In genomic region chr10:79127151-79127961, GRCh38 we compare ENCODE assay signal across 10 cellular contexts. TPM values are rescaled to one million over a fixed set of nuclear protein-coding genes. Genes with fewer than 3 reads are reported as not detected.
A peak's percentile ranks its signal among the peaks of the same experiment; 100 is the strongest.
DNase-seq lines count a peak whose midpoint lies in the region; ATAC-seq, FAIRE-seq and TF ChIP-seq lines count a peak whose summit lies in the region.
"Had no signal": no experiment of that assay in that cellular context is flagged by ENCODE, and none has a peak within 500 bp of the region (broad histone marks: within the 10 kb centered on the region; RNA-seq: fewer than 3 reads in every experiment).

No MANE protein-coding gene starts in this region.

- H3K27ac ChIP-seq in kidney (ENCODE audit: low read depth in 2 of 2, low read length in 2 of 2) = no peak overlapping the region

- H3K9me3 Mint-ChIP-seq in activated CD8-positive, alpha-beta T cell treated with anti-CD3 and anti-CD28 coated beads for 36 hours = no peaks in the 10 kb centered on the region
- no peaks in the 10 kb centered on the region for H3K9me3 Mint-ChIP-seq in activated CD8-positive, alpha-beta T cell treated with anti-CD3 and anti-CD28 coated beads, Interleukin-2, amount 10 ng/mL, durations not matched to agents 7 days and 5 days (ENCODE audit: insufficient read depth)
- H3K9me3 Mint-ChIP-seq in activated CD4-positive, alpha-beta T cell treated with anti-CD3 and anti-CD28 coated beads, Interleukin-2, amount 10 ng/mL, durations not matched to agents 24 days and 14 days = no peaks in the 10 kb centered on the region

- CTCF ChIA-PET in activated CD8-positive, alpha-beta T cell treated with anti-CD3 and anti-CD28 coated beads for 36 hours (lab: Charles Lee) = no interaction called here
- CTCF ChIA-PET in activated CD8-positive, alpha-beta T cell treated with anti-CD3 and anti-CD28 coated beads, Interleukin-2, amount 10 ng/mL, durations not matched to agents 7 days and 5 days (lab: Charles Lee) = interaction anchor here (1.8 kb wide), 1 partner anchor 68 kb away, joined by 5 read pairs; no protein-coding TSS in a partner anchor

- no peaks in the 10 kb centered on the region for H3K27me3 Mint-ChIP-seq in activated CD8-positive, alpha-beta T cell treated with anti-CD3 and anti-CD28 coated beads for 36 hours
- H3K27me3 Mint-ChIP-seq in activated CD8-positive, alpha-beta T cell treated with anti-CD3 and anti-CD28 coated beads, Interleukin-2, amount 10 ng/mL, durations not matched to agents 7 days and 5 days (ENCODE audit: low read depth) = no peaks in the 10 kb centered on the region
- no peaks in the 10 kb centered on the region for H3K27me3 Mint-ChIP-seq in activated CD4-positive, alpha-beta T cell treated with anti-CD3 and anti-CD28 coated beads, Interleukin-2, amount 10 ng/mL, durations not matched to agents 24 days and 14 days

- no peak for DNase-seq in activated CD8-positive, alpha-beta T cell treated with anti-CD3 and anti-CD28 coated beads for 36 hours
- DNase-seq in activated CD8-positive, alpha-beta T cell treated with anti-CD3 and anti-CD28 coated beads, Interleukin-2, amount 10 ng/mL, durations not matched to agents 7 days and 5 days = no peak
- DNase-seq in UCSD-AML1 (lab: John Stamatoyannopoulos, UW; ENCODE audit: unreplicated experiment) = peak; percentile 55
- peak; percentile 88 for DNase-seq in kidney
- DNase-seq in activated CD4-positive, alpha-beta T cell treated with anti-CD3 and anti-CD28 coated beads, Interleukin-2, amount 10 ng/mL, durations not matched to agents 24 days and 14 days = no peak
- DNase-seq in activated CD4-positive, alpha-beta T cell treated with anti-CD3 and anti-CD28 coated beads, Interleukin-2, amount 50 U/mL, for 48 hours = no peak
- DNase-seq: DND-41, NCI-H1092 had no signal

- no peaks in the 10 kb centered on the region for H3K36me3 Mint-ChIP-seq in activated CD8-positive, alpha-beta T cell treated with anti-CD3 and anti-CD28 coated beads for 36 hours (ENCODE audit: low read depth)
- H3K36me3 Mint-ChIP-seq in activated CD8-positive, alpha-beta T cell treated with anti-CD3 and anti-CD28 coated beads, Interleukin-2, amount 10 ng/mL, durations not matched to agents 7 days and 5 days (ENCODE audit: low read depth) = no peaks in the 10 kb centered on the region
- H3K36me3 Mint-ChIP-seq in activated CD4-positive, alpha-beta T cell treated with anti-CD3 and anti-CD28 coated beads, Interleukin-2, amount 10 ng/mL, durations not matched to agents 24 days and 14 days (ENCODE audit: low read depth) = peaks cover 6% of the 10 kb centered on the region

- POLR2A ChIA-PET in activated CD8-positive, alpha-beta T cell treated with anti-CD3 and anti-CD28 coated beads for 36 hours (lab: Charles Lee) = interaction anchor here (1.4 kb wide), 1 partner anchor 13 kb away, joined by 4 read pairs; no protein-coding TSS in a partner anchor
- POLR2A ChIA-PET in activated CD8-positive, alpha-beta T cell treated with anti-CD3 and anti-CD28 coated beads, Interleukin-2, amount 10 ng/mL, durations not matched to agents 7 days and 5 days (lab: Charles Lee) = interaction anchor here (1.6 kb wide), 1 partner anchor 10 kb away, joined by 4 read pairs; no protein-coding TSS in a partner anchor

- H3K4me1 Mint-ChIP-seq in activated CD8-positive, alpha-beta T cell treated with anti-CD3 and anti-CD28 coated beads for 36 hours (ENCODE audit: low read depth) = no peaks in the 10 kb centered on the region
- H3K4me1 Mint-ChIP-seq in activated CD8-positive, alpha-beta T cell treated with anti-CD3 and anti-CD28 coated beads, Interleukin-2, amount 10 ng/mL, durations not matched to agents 7 days and 5 days (ENCODE audit: low read depth) = peaks cover 15% of the 10 kb centered on the region
- peaks cover 4% of the 10 kb centered on the region for H3K4me1 Mint-ChIP-seq in activated CD4-positive, alpha-beta T cell treated with anti-CD3 and anti-CD28 coated beads, Interleukin-2, amount 10 ng/mL, durations not matched to agents 24 days and 14 days

- H3K4me1 ChIP-seq in kidney (ENCODE audit: control insufficient read depth in 1 of 2, insufficient read depth in 1 of 2, low read depth in 1 of 2, low read length in 2 of 2) = peaks cover 8 to 13% of the 10 kb centered on the region in 2 donors

- H3K36me3 ChIP-seq in kidney (ENCODE audit: control insufficient read depth in 1 of 2, insufficient read depth in 2 of 2, low read length in 2 of 2) = peaks cover 3 to 39% of the 10 kb centered on the region in 2 donors

- intact Hi-C loops in activated CD8-positive, alpha-beta T cell treated with anti-CD3 and anti-CD28 coated beads for 36 hours (cut with micrococcal nuclease) = no loop called here
- intact Hi-C loops in kidney (cut with DNase I) = no loop called here
- intact Hi-C loops in activated CD4-positive, alpha-beta T cell treated with anti-CD3 and anti-CD28 coated beads, Interleukin-2, amount 10 ng/mL, durations not matched to agents 24 days and 14 days (cut with micrococcal nuclease) = no loop called here

- peak; percentile 32 for ATAC-seq in activated CD8-positive, alpha-beta T cell treated with anti-CD3 and anti-CD28 coated beads for 36 hours
- no peak for ATAC-seq in activated CD8-positive, alpha-beta T cell treated with anti-CD3 and anti-CD28 coated beads, Interleukin-2, amount 10 ng/mL, durations not matched to agents 7 days and 5 days
- ATAC-seq in HG03460 (IDR thresholded peaks at IDR 0.05; ENCODE audit: unreplicated experiment) (no peak), GM19023 (IDR thresholded peaks at IDR 0.05; ENCODE audit: unreplicated experiment) (no peak)

- H3K4me3 ChIP-seq in kidney (ENCODE audit: low read length in 2 of 2) = no peak overlapping the region

- no peak overlapping the region for H3K27ac Mint-ChIP-seq in activated CD8-positive, alpha-beta T cell treated with anti-CD3 and anti-CD28 coated beads for 36 hours
- H3K27ac Mint-ChIP-seq in activated CD8-positive, alpha-beta T cell treated with anti-CD3 and anti-CD28 coated beads, Interleukin-2, amount 10 ng/mL, durations not matched to agents 7 days and 5 days = no peak overlapping the region
- H3K27ac Mint-ChIP-seq in activated CD4-positive, alpha-beta T cell treated with anti-CD3 and anti-CD28 coated beads, Interleukin-2, amount 10 ng/mL, durations not matched to agents 24 days and 14 days = no peak overlapping the region

- no peak overlapping the region for H3K9ac ChIP-seq in kidney (ENCODE audit: low read length in 2 of 2)

- H3K9me3 ChIP-seq in kidney (ENCODE audit: control insufficient read depth in 1 of 2, low read length in 2 of 2) = no peaks in the 10 kb centered on the region

- H3K4me3 Mint-ChIP-seq in activated CD8-positive, alpha-beta T cell treated with anti-CD3 and anti-CD28 coated beads for 36 hours = no peak overlapping the region
- no peak overlapping the region for H3K4me3 Mint-ChIP-seq in activated CD8-positive, alpha-beta T cell treated with anti-CD3 and anti-CD28 coated beads, Interleukin-2, amount 10 ng/mL, durations not matched to agents 7 days and 5 days
- H3K4me3 Mint-ChIP-seq in activated CD4-positive, alpha-beta T cell treated with anti-CD3 and anti-CD28 coated beads, Interleukin-2, amount 10 ng/mL, durations not matched to agents 24 days and 14 days = no peak overlapping the region

- no peak for TF ChIP-seq CTCF in activated CD8-positive, alpha-beta T cell treated with anti-CD3 and anti-CD28 coated beads for 36 hours (IDR thresholded peaks at IDR 0.05)
- TF ChIP-seq CTCF in kidney (IDR thresholded peaks at IDR 0.05; ENCODE audit: borderline replicate concordance, extremely low read depth, insufficient read depth) = no peak

- no peak for FAIRE-seq in kidney (lab: Jason Lieb, UNC)

RNA-seq across cellular contexts. Expression of gene ZMIZ1, which starts 58.6 kb away (rescaled TPM):
- total RNA-seq in activated CD8-positive, alpha-beta T cell treated with anti-CD3 and anti-CD28 coated beads for 36 hours = 10 to 100 TPM; 46.5 to 52.2 TPM
- total RNA-seq in activated CD8-positive, alpha-beta T cell treated with anti-CD3 and anti-CD28 coated beads, Interleukin-2, amount 10 ng/mL, durations not matched to agents 7 days and 5 days = 10 to 100 TPM; 39.9 to 40.6 TPM
- 97.6 TPM for total RNA-seq in kidney
- 14.2 TPM for polyA plus RNA-seq in kidney (ENCODE audit: insufficient read depth, low read depth, low replicate concordance)
- total RNA-seq in activated CD4-positive, alpha-beta T cell treated with anti-CD3 and anti-CD28 coated beads, Interleukin-2, amount 10 ng/mL, durations not matched to agents 24 days and 14 days = 66.3 and 71.7 TPM in 2 replicates

Comparison
In these comparisons a context has a peak if more than half of its experiments do, and no peak if none do; other contexts are left out.
1. DNase-seq: peak in UCSD-AML1 (single experiment) and kidney (single experiment); none in activated CD8-positive, alpha-beta T cell treated with anti-CD3 and anti-CD28 coated beads for 36 hours (single experiment), activated CD8-positive, alpha-beta T cell treated with anti-CD3 and anti-CD28 coated beads, Interleukin-2, amount 10 ng/mL, durations not matched to agents 7 days and 5 days (single experiment), activated CD4-positive, alpha-beta T cell treated with anti-CD3 and anti-CD28 coated beads, Interleukin-2, amount 10 ng/mL, durations not matched to agents 24 days and 14 days (single experiment) and activated CD4-positive, alpha-beta T cell treated with anti-CD3 and anti-CD28 coated beads, Interleukin-2, amount 50 U/mL, for 48 hours (0 of 2).